In the genomic region with DNA sequence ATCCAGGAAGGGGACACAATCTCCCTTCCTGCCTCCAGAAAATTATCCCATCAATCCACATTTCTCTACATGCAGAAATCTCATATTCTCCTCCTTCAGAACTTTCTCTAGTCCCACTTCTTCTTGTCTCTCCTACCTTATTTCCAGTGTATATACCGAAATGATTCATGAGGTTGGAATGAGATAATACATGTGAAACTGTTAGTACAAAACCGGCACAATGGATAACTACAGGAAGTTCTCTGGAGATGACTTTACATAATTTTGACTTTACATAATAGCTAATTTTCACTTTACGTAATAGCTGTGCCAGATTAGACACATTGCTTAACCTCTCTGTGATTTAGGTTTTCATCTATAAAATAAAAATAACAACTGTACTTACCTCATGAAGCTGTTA, we compare ENCODE assay signal across 24 cellular contexts.
DNase-seq lines count a peak whose midpoint lies in the region; ATAC-seq, FAIRE-seq and TF ChIP-seq lines count a peak whose summit lies in the region.
"Had no signal": no experiment of that assay in that cellular context is flagged by ENCODE, and none has a peak within 500 bp of the region (broad histone marks: within the 10 kb centered on the region; RNA-seq: fewer than 3 reads in every experiment).

No MANE protein-coding gene starts in this region.

- ATAC-seq in HG02798 (IDR thresholded peaks at IDR 0.05; ENCODE audit: poor library complexity, unreplicated experiment) = no peak
- ATAC-seq: heart right ventricle; HepG2; naive thymus-derived CD4-positive, alpha-beta T cell; pancreas; sciatic nerve had no signal

- TF ChIP-seq CTCF in A673 (conservative IDR thresholded peaks at IDR 0.05; ENCODE audit: low read depth, low read length) (no peak), epithelial cell of esophagus (IDR thresholded peaks at IDR 0.05; ENCODE audit: insufficient read depth, low read depth, low read length, missing control alignments) (no peak)

- no peaks in the 10 kb centered on the region for H3K9me3 ChIP-seq in A673 (ENCODE audit: low read depth, low read length, poor library complexity, severe bottlenecking)
- no peaks in the 10 kb centered on the region for H3K9me3 ChIP-seq in SK-N-MC (ENCODE audit: low read depth, low read length)
- H3K9me3 ChIP-seq: heart right ventricle, pancreas, Peyer's patch had no signal

- no peak overlapping the region for H3K9ac ChIP-seq in SK-N-MC (ENCODE audit: insufficient read length)

- no TSS peak for BruUV-seq in A673 (replicated peaks; lab: Mats Ljungman, UMichigan)

- peaks cover 16% of the 10 kb centered on the region for H3K4me1 ChIP-seq in A673 (ENCODE audit: insufficient read depth, low read length, poor library complexity, severe bottlenecking)
- H3K4me1 ChIP-seq: pancreas, Peyer's patch had no signal

- no peaks in the 10 kb centered on the region for H3K27me3 ChIP-seq in A673 (replicated peaks; ENCODE audit: insufficient read depth, low read depth, low read length, poor library complexity)
- H3K27me3 ChIP-seq: heart right ventricle, pancreas, Peyer's patch had no signal

- no peak for FAIRE-seq in frontal cortex (lab: Jason Lieb, UNC)
- FAIRE-seq: HepG2 had no signal

- H3K36me3 Mint-ChIP-seq in activated CD4-positive, alpha-beta T cell treated with anti-CD3 and anti-CD28 coated beads, Interleukin-2, amount 10 ng/mL, durations not matched to agents 24 days and 14 days (ENCODE audit: low read depth) = no peaks in the 10 kb centered on the region
- H3K36me3 Mint-ChIP-seq: activated naive CD4-positive, alpha-beta T cell treated with anti-CD3 and anti-CD28 coated beads, Interleukin-2, amount 50 U/mL, for 24 hours; immature natural killer cell; naive thymus-derived CD4-positive, alpha-beta T cell had no signal

- H3K36me3 ChIP-seq in A673 (ENCODE audit: insufficient read depth, low read length, poor library complexity, severe bottlenecking) (no peaks in the 10 kb centered on the region), SK-N-MC (ENCODE audit: insufficient read depth, low read length) (no peaks in the 10 kb centered on the region)
- H3K36me3 ChIP-seq: heart right ventricle, pancreas, Peyer's patch had no signal

- CTCF ChIA-PET in A673 (lab: Charles Lee) = no interaction called here

- no peak overlapping the region for H3K27ac Mint-ChIP-seq in activated CD4-positive, alpha-beta T cell treated with anti-CD3 and anti-CD28 coated beads, Interleukin-2, amount 10 ng/mL, durations not matched to agents 24 days and 14 days
- H3K27ac Mint-ChIP-seq: activated CD4-positive, alpha-beta memory T cell treated with anti-CD3 and anti-CD28 coated beads, Interleukin-2, amount 10 ng/mL, durations not matched to agents 7 days and 5 days; activated naive CD4-positive, alpha-beta T cell treated with anti-CD3 and anti-CD28 coated beads, Interleukin-2, amount 50 U/mL, for 24 hours; activated T-cell treated with anti-CD3 and anti-CD28 coated beads, Interleukin-2, amount 50 U/mL, for 24 hours; immature natural killer cell; naive thymus-derived CD4-positive, alpha-beta T cell; stimulated activated naive CD8-positive, alpha-beta T cell treated with anti-CD3 and anti-CD28 coated beads, Interleukin-15, Interleukin-2, amounts not matched to agents 100 ng/mL and 50 ng/mL, for 24 hours had no signal

- no peak overlapping the region for H3K4me3 ChIP-seq in A673 (ENCODE audit: low read depth, low read length, poor library complexity, severe bottlenecking)
- H3K4me3 ChIP-seq in SK-N-MC = no peak overlapping the region
- H3K4me3 ChIP-seq in epithelial cell of esophagus (ENCODE audit: low read length) = no peak overlapping the region
- H3K4me3 ChIP-seq: heart right ventricle, lung, pancreas, Peyer's patch had no signal

- H3K27ac ChIP-seq in A673 (ENCODE audit: low read depth, low read length, poor library complexity, severe bottlenecking) (peak overlapping the region; percentile 26), SK-N-MC (peak overlapping the region; percentile 4; the same call in 1 of the 2 replicates)
- H3K27ac ChIP-seq: heart right ventricle, pancreas, Peyer's patch, VCaP had no signal

- H3K9me3 Mint-ChIP-seq in activated CD4-positive, alpha-beta T cell treated with anti-CD3 and anti-CD28 coated beads, Interleukin-2, amount 10 ng/mL, durations not matched to agents 24 days and 14 days = no peaks in the 10 kb centered on the region
- H3K9me3 Mint-ChIP-seq: activated CD4-positive, alpha-beta memory T cell treated with anti-CD3 and anti-CD28 coated beads, Interleukin-2, amount 10 ng/mL, durations not matched to agents 7 days and 5 days; activated naive CD4-positive, alpha-beta T cell treated with anti-CD3 and anti-CD28 coated beads, Interleukin-2, amount 50 U/mL, for 24 hours; activated T-cell treated with anti-CD3 and anti-CD28 coated beads, Interleukin-2, amount 50 U/mL, for 24 hours; stimulated activated naive CD8-positive, alpha-beta T cell treated with anti-CD3 and anti-CD28 coated beads, Interleukin-15, Interleukin-2, amounts not matched to agents 100 ng/mL and 50 ng/mL, for 24 hours had no signal

- no peaks in the 10 kb centered on the region for H3K27me3 Mint-ChIP-seq in activated CD4-positive, alpha-beta T cell treated with anti-CD3 and anti-CD28 coated beads, Interleukin-2, amount 10 ng/mL, durations not matched to agents 24 days and 14 days
- H3K27me3 Mint-ChIP-seq: activated CD4-positive, alpha-beta memory T cell treated with anti-CD3 and anti-CD28 coated beads, Interleukin-2, amount 10 ng/mL, durations not matched to agents 7 days and 5 days; activated naive CD4-positive, alpha-beta T cell treated with anti-CD3 and anti-CD28 coated beads, Interleukin-2, amount 50 U/mL, for 24 hours; activated T-cell treated with anti-CD3 and anti-CD28 coated beads, Interleukin-2, amount 50 U/mL, for 24 hours; naive thymus-derived CD4-positive, alpha-beta T cell; stimulated activated naive CD8-positive, alpha-beta T cell treated with anti-CD3 and anti-CD28 coated beads, Interleukin-15, Interleukin-2, amounts not matched to agents 100 ng/mL and 50 ng/mL, for 24 hours had no signal

- no peaks in the 10 kb centered on the region for H3K4me1 Mint-ChIP-seq in activated CD4-positive, alpha-beta T cell treated with anti-CD3 and anti-CD28 coated beads, Interleukin-2, amount 10 ng/mL, durations not matched to agents 24 days and 14 days
- H3K4me1 Mint-ChIP-seq: activated CD4-positive, alpha-beta memory T cell treated with anti-CD3 and anti-CD28 coated beads, Interleukin-2, amount 10 ng/mL, durations not matched to agents 7 days and 5 days; activated naive CD4-positive, alpha-beta T cell treated with anti-CD3 and anti-CD28 coated beads, Interleukin-2, amount 50 U/mL, for 24 hours; immature natural killer cell; naive thymus-derived CD4-positive, alpha-beta T cell had no signal

- intact Hi-C loops in A673 (cut with micrococcal nuclease; ENCODE audit: unreplicated experiment) = loop anchor here (5.0 kb wide), 1 partner anchor 280 kb away; no protein-coding TSS in a partner anchor
- intact Hi-C loops in activated CD4-positive, alpha-beta T cell treated with anti-CD3 and anti-CD28 coated beads, Interleukin-2, amount 10 ng/mL, durations not matched to agents 24 days and 14 days (cut with micrococcal nuclease) = no loop called here

- H3K4me3 Mint-ChIP-seq in activated CD4-positive, alpha-beta T cell treated with anti-CD3 and anti-CD28 coated beads, Interleukin-2, amount 10 ng/mL, durations not matched to agents 24 days and 14 days = no peak overlapping the region
- H3K4me3 Mint-ChIP-seq: activated CD4-positive, alpha-beta memory T cell treated with anti-CD3 and anti-CD28 coated beads, Interleukin-2, amount 10 ng/mL, durations not matched to agents 7 days and 5 days; activated naive CD4-positive, alpha-beta T cell treated with anti-CD3 and anti-CD28 coated beads, Interleukin-2, amount 50 U/mL, for 24 hours; activated T-cell treated with anti-CD3 and anti-CD28 coated beads, Interleukin-2, amount 50 U/mL, for 24 hours; immature natural killer cell; naive thymus-derived CD4-positive, alpha-beta T cell; stimulated activated naive CD8-positive, alpha-beta T cell treated with anti-CD3 and anti-CD28 coated beads, Interleukin-15, Interleukin-2, amounts not matched to agents 100 ng/mL and 50 ng/mL, for 24 hours had no signal

- POLR2A ChIA-PET in A673 (lab: Charles Lee; ENCODE audit: low non-redundant PET) = interaction anchor here (0.6 kb wide), 1 partner anchor 11 kb away, joined by 5 read pairs; no protein-coding TSS in a partner anchor

- DNase-seq in A673 (ENCODE audit: low spot score) (peak; percentile 78), HT1080 (ENCODE audit: low read depth) (peak; percentile 42), SK-N-MC (ENCODE audit: low read depth, low spot score) (no peak), epithelial cell of esophagus (ENCODE audit: low read depth) (peak; percentile 71), frontal cortex (ENCODE audit: low spot score in 2 of 2) (no peak)
- no peak for DNase-seq in activated CD4-positive, alpha-beta T cell treated with anti-CD3 and anti-CD28 coated beads, Interleukin-2, amount 10 ng/mL, durations not matched to agents 24 days and 14 days
- no peak for DNase-seq in activated naive CD4-positive, alpha-beta T cell (lab: John Stamatoyannopoulos, UW)
- DNase-seq: activated CD4-positive, alpha-beta memory T cell treated with anti-CD3 and anti-CD28 coated beads, Interleukin-2, amount 10 ng/mL, durations not matched to agents 7 days and 5 days; activated T-cell treated with anti-CD3 and anti-CD28 coated beads, Interleukin-2, amount 50 U/mL, for 24 hours; heart right ventricle; immature natural killer cell; naive thymus-derived CD4-positive, alpha-beta T cell; NCI-H2029; NCI-H510A treated with DMSO at 0.1 percent for 48 hours; pancreas; Peyer's patch; stimulated activated CD4-positive, alpha-beta T cell treated with anti-CD3 and anti-CD28 coated beads, Interleukin-1b, Interleukin-23, amount 100 ng/mL, for 48 hours had no signal

Comparison
In these comparisons a context has a peak if more than half of its experiments do, and no peak if none do; other contexts are left out.
1. DNase-seq: peak in A673 (single experiment), HT1080 (single experiment) and epithelial cell of esophagus (single experiment); none in SK-N-MC (single experiment), activated CD4-positive, alpha-beta T cell treated with anti-CD3 and anti-CD28 coated beads, Interleukin-2, amount 10 ng/mL, durations not matched to agents 24 days and 14 days (single experiment), frontal cortex (0 of 2) and activated naive CD4-positive, alpha-beta T cell (0 of 4).